8 cellular contexts compared by ENCODE assay signal in the genomic region with DNA sequence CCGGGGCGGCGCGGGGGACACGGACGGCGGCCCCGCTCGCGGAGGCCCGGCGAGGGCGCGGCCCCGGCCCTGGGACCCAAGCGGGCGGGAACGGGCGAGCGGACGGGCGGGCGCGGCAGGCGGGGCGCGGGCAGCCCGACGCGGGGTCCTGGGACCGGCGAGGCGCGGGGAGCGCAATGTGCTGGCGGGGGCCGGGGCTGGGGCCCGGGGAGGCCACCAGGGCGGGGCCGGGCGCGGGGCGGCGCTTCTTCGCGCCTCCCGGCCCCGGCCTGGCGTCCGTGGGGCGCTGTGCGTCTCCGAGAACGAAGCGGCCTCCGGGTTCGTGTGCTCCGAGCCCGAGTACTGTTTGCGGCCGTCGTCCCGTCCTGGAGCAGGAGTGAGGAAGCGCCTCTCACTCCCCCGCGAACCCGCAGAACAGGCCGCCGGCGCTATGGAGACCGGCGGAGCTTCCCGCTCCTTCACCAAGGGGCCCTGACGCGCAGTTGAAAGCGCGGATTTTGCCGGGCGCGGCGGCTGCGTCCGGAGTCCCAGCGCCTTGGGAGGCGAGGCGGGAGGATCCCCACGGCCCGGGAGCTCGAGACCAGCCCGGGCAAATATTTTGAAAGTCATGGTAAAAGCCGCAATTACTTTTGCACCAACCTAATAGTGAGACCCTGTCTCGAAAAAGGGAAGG. TPM values are rescaled to one million over a fixed set of nuclear protein-coding genes. Genes with fewer than 3 reads are reported as not detected.
DNase-seq lines count a peak whose midpoint lies in the region; ATAC-seq and TF ChIP-seq lines count a peak whose summit lies in the region.

No MANE protein-coding gene starts in this region.

- H3K4me3 Mint-ChIP-seq in activated CD4-positive, alpha-beta memory T cell treated with anti-CD3 and anti-CD28 coated beads, Interleukin-2, amount 10 ng/mL, durations not matched to agents 7 days and 5 days, result peak overlapping the region; percentile 74

- H3K36me3 Mint-ChIP-seq in activated CD4-positive, alpha-beta memory T cell treated with anti-CD3 and anti-CD28 coated beads, Interleukin-2, amount 10 ng/mL, durations not matched to agents 7 days and 5 days (ENCODE audit: low read depth), result peaks cover 21% of the 10 kb centered on the region

- H3K36me3 ChIP-seq in BLaER1 (peaks cover 33% of the 10 kb centered on the region), lung (ENCODE audit: control insufficient read depth in 2 of 2, insufficient read depth in 2 of 2, low read length in 2 of 2) (peaks cover 0 to 2% of the 10 kb centered on the region in 2 donors)

- no peaks in the 10 kb centered on the region for H3K9me3 Mint-ChIP-seq in activated CD4-positive, alpha-beta memory T cell treated with anti-CD3 and anti-CD28 coated beads, Interleukin-2, amount 10 ng/mL, durations not matched to agents 7 days and 5 days

- peaks cover 44% of the 10 kb centered on the region for H4K20me1 ChIP-seq in BLaER1

- 1% methylated on average over 65 to 92 of the region's 92 CpGs for WGBS in lung, 2 donors

- H3K4me2 ChIP-seq in BLaER1, result peak overlapping the region; percentile 85

- H3K9ac ChIP-seq in BLaER1, result peak overlapping the region; percentile 97

- POLR2A ChIA-PET in activated CD4-positive, alpha-beta memory T cell treated with anti-CD3 and anti-CD28 coated beads, Interleukin-2, amount 10 ng/mL, durations not matched to agents 7 days and 5 days (lab: Charles Lee), result interaction anchor here (0.6 to 3.0 kb wide), 11 partner anchors 12 to 440 kb away, joined by 3 to 18 read pairs (median 3); a partner anchor contains a TSS

- H3K4me3 ChIP-seq in BLaER1 (peak overlapping the region; percentile 96), lung (peak overlapping the region; percentile 44)

- TF ChIP-seq POLR2A in GM19099 (IDR thresholded peaks at IDR 0.05; ENCODE audit: extremely low read depth, insufficient read length, low read depth), result peak; percentile 91

- CTCF ChIA-PET in activated CD4-positive, alpha-beta memory T cell treated with anti-CD3 and anti-CD28 coated beads, Interleukin-2, amount 10 ng/mL, durations not matched to agents 7 days and 5 days (lab: Charles Lee), result no interaction called here

- H3K27ac Mint-ChIP-seq in activated CD4-positive, alpha-beta memory T cell treated with anti-CD3 and anti-CD28 coated beads, Interleukin-2, amount 10 ng/mL, durations not matched to agents 7 days and 5 days, result peak overlapping the region; percentile 83

- DNase-seq in NCI-H748 treated with DMSO at 0.1 percent for 48 hours (lab: John Stamatoyannopoulos, UW) (peak; percentile 29), ecto neural progenitor cell (ENCODE audit: low spot score) (peak; percentile 91), lung (ENCODE audit: low spot score) (peak; percentile 82)
- DNase-seq in activated CD4-positive, alpha-beta memory T cell treated with anti-CD3 and anti-CD28 coated beads, Interleukin-2, amount 10 ng/mL, durations not matched to agents 7 days and 5 days, result peak; percentile 87
- peak; percentile 74 to 80 (median 77) for DNase-seq in stimulated activated CD4-positive, alpha-beta T cell treated with anti-CD3 and anti-CD28 coated beads, TNF-alpha, amount 100 ng/mL, for 1 hour (ENCODE audit: low read depth in 3 of 3, low spot score in 1 of 3)

- peak; percentile 38 for ATAC-seq in HG03378 (IDR thresholded peaks at IDR 0.05; ENCODE audit: unreplicated experiment)
- ATAC-seq in lung (ENCODE audit: insufficient read depth, low FRiP score), result peak; percentile 90

- H3K9me3 ChIP-seq in BLaER1 (no peaks in the 10 kb centered on the region), lung (ENCODE audit: control insufficient read depth in 2 of 2, insufficient read depth in 1 of 2, low read length in 1 of 2) (no peaks in the 10 kb centered on the region)

- H3K27me3 Mint-ChIP-seq in activated CD4-positive, alpha-beta memory T cell treated with anti-CD3 and anti-CD28 coated beads, Interleukin-2, amount 10 ng/mL, durations not matched to agents 7 days and 5 days, result no peaks in the 10 kb centered on the region

- H3K27ac ChIP-seq in BLaER1, result peak overlapping the region; percentile 98
- H3K27ac ChIP-seq in lung (ENCODE audit: low read depth in 1 of 2, low read length in 1 of 2), result peak overlapping the region; percentile 97 to 98

- H3K4me1 ChIP-seq in BLaER1 (peaks cover 73% of the 10 kb centered on the region), lung (ENCODE audit: control insufficient read depth in 2 of 2, insufficient read depth in 2 of 2, low read length in 2 of 2) (peaks cover 0 to 15% of the 10 kb centered on the region in 2 donors)

- TF ChIP-seq CTCF in lung (IDR thresholded peaks at IDR 0.05; ENCODE audit: control extremely low read depth, extremely low read depth), result no peak

- no peaks in the 10 kb centered on the region for H3K27me3 ChIP-seq in BLaER1
- no peaks in the 10 kb centered on the region for H3K27me3 ChIP-seq in lung (ENCODE audit: control insufficient read depth, insufficient read depth)

- H3K4me1 Mint-ChIP-seq in activated CD4-positive, alpha-beta memory T cell treated with anti-CD3 and anti-CD28 coated beads, Interleukin-2, amount 10 ng/mL, durations not matched to agents 7 days and 5 days, result peaks cover 30% of the 10 kb centered on the region

RNA-seq across cellular contexts. Expression of a gene that starts 0.4 kb away (rescaled TPM):
- 10 to 100 TPM; 88.6 to 89.3 TPM for total RNA-seq in activated CD4-positive, alpha-beta memory T cell treated with anti-CD3 and anti-CD28 coated beads, Interleukin-2, amount 10 ng/mL, durations not matched to agents 7 days and 5 days
- total RNA-seq in lung, result 10 to 100 TPM; 54.2 to 60.5 TPM
- 10 to 100 TPM; 35.9 to 37.7 TPM for polyA plus RNA-seq in lung

RNA-seq across cellular contexts. Expression of a gene that starts 51.4 kb away (rescaled TPM):
- total RNA-seq in activated CD4-positive, alpha-beta memory T cell treated with anti-CD3 and anti-CD28 coated beads, Interleukin-2, amount 10 ng/mL, durations not matched to agents 7 days and 5 days, result 10 to 100 TPM; 32.5 to 35.1 TPM
- 10 to 100 TPM; 11.0 to 32.4 TPM for total RNA-seq in lung
- 10 to 100 TPM; 22.4 to 23.9 TPM for polyA plus RNA-seq in lung

Comparison
In these comparisons a context has a peak if more than half of its experiments do, and no peak if none do; other contexts are left out.
1. Peak in every context shown above with its lines: DNase-seq, ATAC-seq, H3K4me3 ChIP-seq and H3K27ac ChIP-seq.
2. DNase-seq: peak in every context shown above with its lines; median percentile 91 in ecto neural progenitor cell; 87 in activated CD4-positive, alpha-beta memory T cell treated with anti-CD3 and anti-CD28 coated beads, Interleukin-2, amount 10 ng/mL, durations not matched to agents 7 days and 5 days; 82 in lung; 77 in stimulated activated CD4-positive, alpha-beta T cell treated with anti-CD3 and anti-CD28 coated beads, TNF-alpha, amount 100 ng/mL, for 1 hour; 29 in NCI-H748 treated with DMSO at 0.1 percent for 48 hours.